In genomic region chr19:21604941-21605548, GRCh38 we compare ENCODE assay signal across 8 cellular contexts.
DNase-seq lines count a peak whose midpoint lies in the region; ATAC-seq, FAIRE-seq and TF ChIP-seq lines count a peak whose summit lies in the region.

No MANE protein-coding gene starts in this region.

- no peak for TF ChIP-seq POLR2A in H1 (IDR thresholded peaks at IDR 0.05; ENCODE audit: control extremely low read depth in 1 of 2, low read depth in 2 of 2, low read length in 2 of 2)

- H2BK5ac ChIP-seq in H1 (ENCODE audit: low read depth, low read length), result no peak overlapping the region

- ATAC-seq in natural killer cell treated with Interleukin-12 subunit alpha and Interleukin-12 subunit beta and Interleukin-15 and Interleukin-18, amount 100 ng/mL, for 72 hours, result no peak
- ATAC-seq in GM18519 (IDR thresholded peaks at IDR 0.05; ENCODE audit: low FRiP score, unreplicated experiment) (no peak), GM18907 (IDR thresholded peaks at IDR 0.05; ENCODE audit: unreplicated experiment) (no peak)

- peak overlapping the region; percentile 68; the same call in 1 of the 2 replicates for H3K18ac ChIP-seq in H1 (ENCODE audit: extremely low read depth, low read length)

- no peak for TF ChIP-seq EP300 in H1 (IDR thresholded peaks at IDR 0.05; ENCODE audit: borderline replicate concordance in 1 of 2, low read depth in 2 of 2, low read length in 2 of 2)

- no peak for FAIRE-seq in H1 (lab: Jason Lieb, UNC)

- no peak overlapping the region for H4K8ac ChIP-seq in H1 (ENCODE audit: extremely low read depth, insufficient read depth, low read length)

- H3K79me1 ChIP-seq in H1 (ENCODE audit: low read depth, low read length), result no peaks in the 10 kb centered on the region

- H3K9me3 Mint-ChIP-seq in CD14-positive monocyte, result peaks cover 0 to 25% (median 5%) of the 10 kb centered on the region in 7 donors
- H3K9me3 Mint-ChIP-seq in natural killer cell treated with Interleukin-12 subunit alpha and Interleukin-12 subunit beta and Interleukin-15 and Interleukin-18, amount 100 ng/mL, for 72 hours, result no peaks in the 10 kb centered on the region

- POLR2A ChIA-PET in H1 (lab: Charles Lee; ENCODE audit: partially characterized antibody), result interaction anchor here (0.7 to 2.8 kb wide), 12 partner anchors 12 to 247 kb away, joined by 3 to 12 read pairs (median 3); partner anchors contain the start of gene ZNF429

- H4K5ac ChIP-seq in H1 (ENCODE audit: insufficient read length, low read depth, low read length), result peak overlapping the region; percentile 55

- in situ Hi-C loops in GM13977 (cut with MboI; ENCODE audit: low pct_unique_long_range_greater_than_20kb, low sequenced_read_pairs, unreplicated experiment), result no loop called here

- H3K27ac Mint-ChIP-seq in CD14-positive monocyte, result peak overlapping the region in 6 of 7 donors; percentile 84 to 96 (median 92)
- H3K27ac Mint-ChIP-seq in natural killer cell treated with Interleukin-12 subunit alpha and Interleukin-12 subunit beta and Interleukin-15 and Interleukin-18, amount 100 ng/mL, for 72 hours, result peak overlapping the region; percentile 26 to 41

- no peaks in the 10 kb centered on the region for H3K27me3 ChIP-seq in H1 (replicated peaks in 1 of 4; ENCODE audit: control insufficient read depth in 3 of 4, extremely low read depth in 1 of 4, insufficient read depth in 3 of 4, low read length in 3 of 4)

- no peaks in the 10 kb centered on the region for H3K79me2 ChIP-seq in H1 (ENCODE audit: control insufficient read depth in 1 of 2, insufficient read depth in 2 of 2, low read length in 2 of 2)

- H3K14ac ChIP-seq in H1 (ENCODE audit: insufficient read length), result no peak overlapping the region

- no peak for DNase-seq in CD14-positive monocyte (ENCODE audit: low spot score)
- peak; percentile 82 for DNase-seq in NCI-H82 treated with DMSO at 0.1 percent for 48 hours (lab: John Stamatoyannopoulos, UW; ENCODE audit: unreplicated experiment)
- no peak for DNase-seq in H1 (ENCODE audit: low read depth in 1 of 2, low spot score in 2 of 2)
- DNase-seq in natural killer cell treated with Interleukin-12 subunit alpha and Interleukin-12 subunit beta and Interleukin-15 and Interleukin-18, amount 100 ng/mL, for 72 hours (ENCODE audit: low spot score), result no peak
- DNase-seq in UCSD-AML1 (lab: John Stamatoyannopoulos, UW; ENCODE audit: unreplicated experiment), result no peak
- DNase-seq in GM13977 (ENCODE audit: low spot score), result no peak

- intact Hi-C loops in CD14-positive monocyte (cut with micrococcal nuclease), result no loop called here

- H3K23ac ChIP-seq in H1 (ENCODE audit: insufficient read length), result no peak overlapping the region

- no peak overlapping the region for H3K4ac ChIP-seq in H1 (replicated peaks; ENCODE audit: insufficient read length, low read depth, low read length)

- peak overlapping the region in 2 of 4 experiments; percentile 8 to 31; a peak in 2 of 8 replicates for H3K4me3 ChIP-seq in H1 (ENCODE audit: extremely low read depth in 1 of 4, insufficient read depth in 2 of 4, low read depth in 3 of 4, low read length in 4 of 4)

- H3K4me1 Mint-ChIP-seq in CD14-positive monocyte, result peaks cover 33% of the 10 kb centered on the region
- H3K4me1 Mint-ChIP-seq in natural killer cell treated with Interleukin-12 subunit alpha and Interleukin-12 subunit beta and Interleukin-15 and Interleukin-18, amount 100 ng/mL, for 72 hours (ENCODE audit: low read depth in 2 of 2), result peaks cover 20 to 21% of the 10 kb centered on the region in 2 donors

- H3K4me3 Mint-ChIP-seq in CD14-positive monocyte, result peak overlapping the region; percentile 86 to 96
- peak overlapping the region; percentile 88 for H3K4me3 Mint-ChIP-seq in natural killer cell treated with Interleukin-12 subunit alpha and Interleukin-12 subunit beta and Interleukin-15 and Interleukin-18, amount 100 ng/mL, for 72 hours

- TF ChIP-seq CTCF in CD14-positive monocyte (IDR thresholded peaks at IDR 0.05), result no peak
- no peak for TF ChIP-seq CTCF in H1 (IDR thresholded peaks at IDR 0.05; ENCODE audit: control extremely low read depth in 1 of 3, insufficient read depth in 1 of 3, low read depth in 1 of 3, low read length in 3 of 3)
- TF ChIP-seq CTCF in GM13977 (IDR thresholded peaks at IDR 0.05; ENCODE audit: extremely low read depth, insufficient read depth, missing control alignments), result no peak

- 74% methylated on average over 12 of the region's 12 CpGs; no CpG with 5 or more reads in 1 of the 2 experiments for WGBS in H1 (ENCODE audit: extremely low coverage in 1 of 2, insufficient coverage in 1 of 2, insufficient read length in 1 of 2, insufficient replicate concordance in 2 of 2, low coverage in 1 of 2, low lambda C conversion rate in 2 of 2, missing lambda C conversion rate in 1 of 2), 2 experiments

- peaks cover 17 to 26% (median 22%) of the 10 kb centered on the region in 4 experiments for H3K4me1 ChIP-seq in H1 (replicated peaks in 1 of 4; ENCODE audit: control insufficient read depth in 3 of 4, insufficient read depth in 4 of 4, low read length in 3 of 4)

- H3K27ac ChIP-seq in H1 (ENCODE audit: low read depth, low read length), result peak overlapping the region; percentile 1; the same call in 1 of the 2 replicates

- H3K23me2 ChIP-seq in H1 (ENCODE audit: low read depth, low read length), result 0 out of 2 replicates have a peak, but pooled peaks cover 3% of the 10 kb centered on the region

- no peak overlapping the region for H2AK5ac ChIP-seq in H1 (ENCODE audit: low read depth, low read length)

- H4K20me1 ChIP-seq in H1 (replicated peaks in 1 of 2; ENCODE audit: control insufficient read depth in 1 of 2, insufficient read depth in 2 of 2, low read length in 2 of 2), result no peaks in the 10 kb centered on the region

- H2BK12ac ChIP-seq in H1 (ENCODE audit: low read depth, low read length), result peak overlapping the region; percentile 13; the same call in 1 of the 2 replicates

- H2BK20ac ChIP-seq in H1 (ENCODE audit: low read length), result peak overlapping the region; percentile 40; the same call in 1 of the 2 replicates

- H3K9me3 ChIP-seq in H1 (ENCODE audit: insufficient read depth in 2 of 2, low read depth in 1 of 2, low read length in 1 of 2), result no peaks in the 10 kb centered on the region

- CTCF ChIA-PET in H1 (lab: Charles Lee; ENCODE audit: partially characterized antibody), result interaction anchor here (1.2 to 1.7 kb wide), 3 partner anchors 20 to 163 kb away, joined by 3 to 6 read pairs (median 4); partner anchors contain the start of gene ZNF100

- peaks cover 0 to 4% (median 2%) of the 10 kb centered on the region in 3 donors for H3K27me3 Mint-ChIP-seq in CD14-positive monocyte (ENCODE audit: low read depth in 3 of 3)
- no peaks in the 10 kb centered on the region for H3K27me3 Mint-ChIP-seq in natural killer cell treated with Interleukin-12 subunit alpha and Interleukin-12 subunit beta and Interleukin-15 and Interleukin-18, amount 100 ng/mL, for 72 hours

- no peaks in the 10 kb centered on the region for H3K36me3 ChIP-seq in H1 (ENCODE audit: control insufficient read depth in 2 of 4, insufficient read depth in 4 of 4, low read length in 3 of 4)

- no peak for TF ChIP-seq RAD21 in H1 (IDR thresholded peaks at IDR 0.05 in 1 of 2, conservative IDR thresholded peaks at IDR 0.05 in 1 of 2; ENCODE audit: low read depth in 2 of 2, low read length in 2 of 2)

- H2AFZ ChIP-seq in H1 (ENCODE audit: low read length), result no peak overlapping the region

- H4K91ac ChIP-seq in H1 (replicated peaks; ENCODE audit: insufficient read length, low read length), result no peak overlapping the region

- no peak overlapping the region for H2BK15ac ChIP-seq in H1 (ENCODE audit: low read length)

- no peak overlapping the region for H3K56ac ChIP-seq in H1 (replicated peaks; ENCODE audit: insufficient read length, low read depth, low read length)

- H3K9ac ChIP-seq in H1 (replicated peaks in 1 of 4; ENCODE audit: extremely low read depth in 1 of 4, low read depth in 3 of 4, low read length in 3 of 4), result no peak overlapping the region

- peak overlapping the region; percentile 58 to 64 for H3K4me2 ChIP-seq in H1 (ENCODE audit: insufficient read depth in 1 of 2, low read depth in 2 of 2, low read length in 2 of 2)

- H3K36me3 Mint-ChIP-seq in CD14-positive monocyte, result no peaks in the 10 kb centered on the region
- H3K36me3 Mint-ChIP-seq in natural killer cell treated with Interleukin-12 subunit alpha and Interleukin-12 subunit beta and Interleukin-15 and Interleukin-18, amount 100 ng/mL, for 72 hours, result no peaks in the 10 kb centered on the region

- peak overlapping the region; percentile 87 for H2BK120ac ChIP-seq in H1 (replicated peaks; ENCODE audit: low read depth, low read length)

TF ChIP-seq in H1, 55 proteins besides CTCF, POLR2A, EP300 and RAD21:
- TF ChIP-seq ATF2 (IDR thresholded peaks at IDR 0.05; ENCODE audit: low read length), result no peak
- no peak for TF ChIP-seq USF2 (IDR thresholded peaks at IDR 0.05; ENCODE audit: low read length)
